10 cellular contexts compared by ENCODE assay signal in the genomic region with DNA sequence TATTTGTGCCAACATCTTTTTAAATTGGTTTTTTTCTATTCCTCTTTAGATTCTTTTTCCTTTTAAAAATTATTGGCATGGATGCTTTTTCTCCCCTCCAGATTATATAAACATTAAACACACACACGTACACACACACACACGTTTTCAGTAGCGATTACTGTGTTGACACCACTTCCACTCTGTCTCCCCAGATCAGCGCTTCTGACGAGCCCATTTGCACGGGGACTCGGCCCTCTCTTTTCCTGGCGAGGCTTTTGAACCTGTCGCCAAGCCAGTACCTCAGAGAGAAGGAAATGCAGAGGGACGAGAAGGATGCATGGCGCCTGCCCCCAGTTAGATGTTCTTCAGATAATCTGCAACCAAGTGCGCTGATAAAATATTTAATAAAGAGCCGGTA. TPM values are rescaled to one million over a fixed set of nuclear protein-coding genes. Genes with fewer than 3 reads are reported as not detected.
DNase-seq lines count a peak whose midpoint lies in the region; ATAC-seq and TF ChIP-seq lines count a peak whose summit lies in the region.
"Had no signal": no experiment of that assay in that cellular context is flagged by ENCODE, and none has a peak within 500 bp of the region (broad histone marks: within the 10 kb centered on the region; RNA-seq: fewer than 3 reads in every experiment).

No MANE protein-coding gene starts in this region.

- no peaks in the 10 kb centered on the region for H3K4me1 ChIP-seq in BE2C
- peaks cover 45% of the 10 kb centered on the region for H3K4me1 ChIP-seq in lower lobe of right lung

- peaks cover 55% of the 10 kb centered on the region for H3K27me3 ChIP-seq in BE2C
- peaks cover 68% of the 10 kb centered on the region for H3K27me3 ChIP-seq in lower lobe of right lung (ENCODE audit: low read depth)

- H3K4me3 ChIP-seq in BE2C (ENCODE audit: low read depth, low read length) (peak overlapping the region; percentile 53), lower lobe of right lung (peak overlapping the region; percentile 52)

- DNase-seq in BE2C (no peak), HT-29 (ENCODE audit: low spot score) (peak; percentile 31), lower lobe of right lung (no peak), activated gamma-delta T cell treated with Interleukin-2 at 50 U/mL for 16 hours (no peak), DMS114 treated with DMSO at 0.1 percent for 48 hours (lab: John Stamatoyannopoulos, UW; ENCODE audit: unreplicated experiment) (no peak)
- no peak for DNase-seq in activated T-helper 2 cell treated with anti-CD3 and anti-CD28 coated beads, Interferon-gamma antibody, Interleukin-2, Interleukin-4, amounts not matched to agents 10 μg/mL and 5 μg/mL and 100 μg/mL, durations not matched to agents 14 hours and 24 hours and 36 hours (ENCODE audit: low spot score)

- TF ChIP-seq CTCF in BE2C (IDR thresholded peaks at IDR 0.05; ENCODE audit: low read depth, low read length) = no peak
- TF ChIP-seq CTCF in lower lobe of right lung (IDR thresholded peaks at IDR 0.05) = no peak

- no peaks in the 10 kb centered on the region for H3K36me3 ChIP-seq in BE2C
- H3K36me3 ChIP-seq in lower lobe of right lung = peaks cover 4% of the 10 kb centered on the region

- H3K4me1 Mint-ChIP-seq in activated T-helper 2 cell treated with anti-CD3 and anti-CD28 coated beads, Interferon-gamma antibody, Interleukin-2, Interleukin-4, amounts not matched to agents 10 μg/mL and 5 μg/mL and 100 μg/mL, durations not matched to agents 14 hours and 24 hours and 36 hours (ENCODE audit: low read depth) = peaks cover 47% of the 10 kb centered on the region

- H3K9me3 Mint-ChIP-seq in activated T-helper 2 cell treated with anti-CD3 and anti-CD28 coated beads, Interferon-gamma antibody, Interleukin-2, Interleukin-4, amounts not matched to agents 10 μg/mL and 5 μg/mL and 100 μg/mL, durations not matched to agents 14 hours and 24 hours and 36 hours = no peaks in the 10 kb centered on the region

- peaks cover 23% of the 10 kb centered on the region for H3K36me3 Mint-ChIP-seq in activated T-helper 2 cell treated with anti-CD3 and anti-CD28 coated beads, Interferon-gamma antibody, Interleukin-2, Interleukin-4, amounts not matched to agents 10 μg/mL and 5 μg/mL and 100 μg/mL, durations not matched to agents 14 hours and 24 hours and 36 hours (ENCODE audit: low read depth)

- intact Hi-C loops in activated T-helper 2 cell treated with anti-CD3 and anti-CD28 coated beads, Interferon-gamma antibody, Interleukin-2, Interleukin-4, amounts not matched to agents 10 μg/mL and 5 μg/mL and 100 μg/mL, durations not matched to agents 14 hours and 24 hours and 36 hours (cut with micrococcal nuclease) = loop anchor here (5.0 kb wide), 2 partner anchors 108 to 178 kb away; partner anchors contain the start of gene PSMD14
- intact Hi-C loops in lower lobe of right lung (cut with DNase I) = no loop called here

- ATAC-seq in GM18868 (IDR thresholded peaks at IDR 0.05; ENCODE audit: unreplicated experiment) = peak; percentile 28
- peak in 1 of 2 donors; percentile 28 for ATAC-seq in lower lobe of right lung
- no peak for ATAC-seq in GM19324 (IDR thresholded peaks at IDR 0.05; ENCODE audit: low FRiP score, unreplicated experiment)

- no peaks in the 10 kb centered on the region for H3K9me3 ChIP-seq in BE2C
- no peaks in the 10 kb centered on the region for H3K9me3 ChIP-seq in lower lobe of right lung

- H3K4me3 Mint-ChIP-seq in activated T-helper 2 cell treated with anti-CD3 and anti-CD28 coated beads, Interferon-gamma antibody, Interleukin-2, Interleukin-4, amounts not matched to agents 10 μg/mL and 5 μg/mL and 100 μg/mL, durations not matched to agents 14 hours and 24 hours and 36 hours (ENCODE audit: low read depth) = peak overlapping the region; percentile 77

- H3K27me3 Mint-ChIP-seq in activated T-helper 2 cell treated with anti-CD3 and anti-CD28 coated beads, Interferon-gamma antibody, Interleukin-2, Interleukin-4, amounts not matched to agents 10 μg/mL and 5 μg/mL and 100 μg/mL, durations not matched to agents 14 hours and 24 hours and 36 hours (ENCODE audit: low read depth) = peaks cover 58% of the 10 kb centered on the region

- no peak overlapping the region for H3K27ac Mint-ChIP-seq in activated T-helper 2 cell treated with anti-CD3 and anti-CD28 coated beads, Interferon-gamma antibody, Interleukin-2, Interleukin-4, amounts not matched to agents 10 μg/mL and 5 μg/mL and 100 μg/mL, durations not matched to agents 14 hours and 24 hours and 36 hours

- no peak overlapping the region for H3K27ac ChIP-seq in lower lobe of right lung
- H3K27ac ChIP-seq: epithelial cell of prostate, HL-60 had no signal

RNA-seq across cellular contexts. Expression of gene TBR1, which starts 1.1 kb away (rescaled TPM):
- not detected for polyA plus RNA-seq in BE2C (2012; ENCODE audit: insufficient read depth, insufficient read length, low read depth)
- total RNA-seq in HT-29 (2014; rRNA removed; shearing (Covaris generic)) = not detected in 2 replicates
- 0.02 TPM in 1 of 2 replicates, not detected in the other for total RNA-seq in activated T-helper 2 cell treated with anti-CD3 and anti-CD28 coated beads, Interferon-gamma antibody, Interleukin-2, Interleukin-4, amounts not matched to agents 10 μg/mL and 5 μg/mL and 100 μg/mL, durations not matched to agents 14 hours and 24 hours and 36 hours
- total RNA-seq in lower lobe of right lung = not detected
